1 cellular context compared by ENCODE assay signal in genomic region chr1:171160611-171161354, GRCh38.
TF ChIP-seq lines count a peak whose summit lies in the region.

No MANE protein-coding gene starts in this region.

TF ChIP-seq in GM23338, 12 proteins besides CTCF, POLR2A, EP300 and RAD21 (continued from another document):
- TF ChIP-seq, protein P1, sequence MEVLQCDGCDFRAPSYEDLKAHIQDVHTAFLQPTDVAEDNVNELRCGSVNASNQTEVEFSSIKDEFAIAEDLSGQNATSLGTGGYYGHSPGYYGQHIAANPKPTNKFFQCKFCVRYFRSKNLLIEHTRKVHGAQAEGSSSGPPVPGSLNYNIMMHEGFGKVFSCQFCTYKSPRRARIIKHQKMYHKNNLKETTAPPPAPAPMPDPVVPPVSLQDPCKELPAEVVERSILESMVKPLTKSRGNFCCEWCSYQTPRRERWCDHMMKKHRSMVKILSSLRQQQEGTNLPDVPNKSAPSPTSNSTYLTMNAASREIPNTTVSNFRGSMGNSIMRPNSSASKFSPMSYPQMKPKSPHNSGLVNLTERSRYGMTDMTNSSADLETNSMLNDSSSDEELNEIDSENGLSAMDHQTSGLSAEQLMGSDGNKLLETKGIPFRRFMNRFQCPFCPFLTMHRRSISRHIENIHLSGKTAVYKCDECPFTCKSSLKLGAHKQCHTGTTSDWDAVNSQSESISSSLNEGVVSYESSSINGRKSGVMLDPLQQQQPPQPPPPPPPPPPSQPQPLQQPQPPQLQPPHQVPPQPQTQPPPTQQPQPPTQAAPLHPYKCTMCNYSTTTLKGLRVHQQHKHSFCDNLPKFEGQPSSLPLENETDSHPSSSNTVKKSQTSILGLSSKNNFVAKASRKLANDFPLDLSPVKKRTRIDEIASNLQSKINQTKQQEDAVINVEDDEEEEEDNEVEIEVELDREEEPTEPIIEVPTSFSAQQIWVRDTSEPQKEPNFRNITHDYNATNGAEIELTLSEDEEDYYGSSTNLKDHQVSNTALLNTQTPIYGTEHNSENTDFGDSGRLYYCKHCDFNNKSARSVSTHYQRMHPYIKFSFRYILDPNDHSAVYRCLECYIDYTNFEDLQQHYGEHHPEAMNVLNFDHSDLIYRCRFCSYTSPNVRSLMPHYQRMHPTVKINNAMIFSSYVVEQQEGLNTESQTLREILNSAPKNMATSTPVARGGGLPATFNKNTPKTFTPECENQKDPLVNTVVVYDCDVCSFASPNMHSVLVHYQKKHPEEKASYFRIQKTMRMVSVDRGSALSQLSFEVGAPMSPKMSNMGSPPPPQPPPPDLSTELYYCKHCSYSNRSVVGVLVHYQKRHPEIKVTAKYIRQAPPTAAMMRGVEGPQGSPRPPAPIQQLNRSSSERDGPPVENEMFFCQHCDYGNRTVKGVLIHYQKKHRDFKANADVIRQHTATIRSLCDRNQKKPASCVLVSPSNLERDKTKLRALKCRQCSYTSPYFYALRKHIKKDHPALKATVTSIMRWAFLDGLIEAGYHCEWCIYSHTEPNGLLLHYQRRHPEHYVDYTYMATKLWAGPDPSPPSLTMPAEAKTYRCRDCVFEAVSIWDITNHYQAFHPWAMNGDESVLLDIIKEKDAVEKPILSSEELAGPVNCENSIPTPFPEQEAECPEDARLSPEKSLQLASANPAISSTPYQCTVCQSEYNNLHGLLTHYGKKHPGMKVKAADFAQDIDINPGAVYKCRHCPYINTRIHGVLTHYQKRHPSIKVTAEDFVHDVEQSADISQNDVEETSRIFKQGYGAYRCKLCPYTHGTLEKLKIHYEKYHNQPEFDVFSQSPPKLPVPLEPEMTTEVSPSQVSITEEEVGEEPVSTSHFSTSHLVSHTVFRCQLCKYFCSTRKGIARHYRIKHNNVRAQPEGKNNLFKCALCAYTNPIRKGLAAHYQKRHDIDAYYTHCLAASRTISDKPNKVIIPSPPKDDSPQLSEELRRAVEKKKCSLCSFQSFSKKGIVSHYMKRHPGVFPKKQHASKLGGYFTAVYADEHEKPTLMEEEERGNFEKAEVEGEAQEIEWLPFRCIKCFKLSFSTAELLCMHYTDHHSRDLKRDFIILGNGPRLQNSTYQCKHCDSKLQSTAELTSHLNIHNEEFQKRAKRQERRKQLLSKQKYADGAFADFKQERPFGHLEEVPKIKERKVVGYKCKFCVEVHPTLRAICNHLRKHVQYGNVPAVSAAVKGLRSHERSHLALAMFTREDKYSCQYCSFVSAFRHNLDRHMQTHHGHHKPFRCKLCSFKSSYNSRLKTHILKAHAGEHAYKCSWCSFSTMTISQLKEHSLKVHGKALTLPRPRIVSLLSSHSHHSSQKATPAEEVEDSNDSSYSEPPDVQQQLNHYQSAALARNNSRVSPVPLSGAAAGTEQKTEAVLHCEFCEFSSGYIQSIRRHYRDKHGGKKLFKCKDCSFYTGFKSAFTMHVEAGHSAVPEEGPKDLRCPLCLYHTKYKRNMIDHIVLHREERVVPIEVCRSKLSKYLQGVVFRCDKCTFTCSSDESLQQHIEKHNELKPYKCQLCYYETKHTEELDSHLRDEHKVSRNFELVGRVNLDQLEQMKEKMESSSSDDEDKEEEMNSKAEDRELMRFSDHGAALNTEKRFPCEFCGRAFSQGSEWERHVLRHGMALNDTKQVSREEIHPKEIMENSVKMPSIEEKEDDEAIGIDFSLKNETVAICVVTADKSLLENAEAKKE (CRISPR knock-in tag; IDR thresholded peaks at IDR 0.05): no peak
- TF ChIP-seq REST (IDR thresholded peaks at IDR 0.05; ENCODE audit: unreplicated experiment): no peak
- TF ChIP-seq STAT1 (IDR thresholded peaks at IDR 0.05; ENCODE audit: unreplicated experiment): no peak
